Comparison of ENCODE assay signal across 8 cellular contexts in the genomic region with DNA sequence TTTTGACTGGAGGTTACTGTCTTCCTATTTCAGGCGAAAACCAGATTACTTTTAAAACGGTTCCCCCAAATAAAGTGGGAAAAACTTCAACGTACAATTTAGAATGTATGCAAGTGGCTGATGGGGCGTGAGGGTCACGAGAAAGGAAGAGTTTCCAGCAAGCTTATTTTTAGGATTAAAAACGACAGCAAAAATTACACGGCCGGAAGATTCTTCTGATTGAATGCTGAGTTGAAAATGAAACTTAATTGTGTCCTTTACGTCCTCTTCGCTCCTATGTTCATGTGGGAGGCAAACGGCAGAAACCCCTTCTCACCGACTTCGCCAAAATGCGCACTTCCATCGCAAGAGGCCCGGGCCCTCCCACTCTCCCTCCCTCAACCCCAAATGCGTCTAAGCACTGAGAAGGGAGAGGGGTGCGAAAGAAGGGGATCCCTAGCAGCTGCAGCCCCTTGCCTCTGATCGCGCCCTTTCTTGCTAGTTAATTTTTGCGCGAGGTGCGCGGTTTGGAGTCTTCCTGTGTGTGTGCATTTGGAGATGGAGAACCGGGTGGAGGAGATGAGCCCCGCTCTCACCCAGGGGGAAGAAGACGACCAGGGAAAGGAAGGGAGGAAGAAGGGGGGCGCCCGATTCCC. TPM values are rescaled to one million over a fixed set of nuclear protein-coding genes. Genes with fewer than 3 reads are reported as not detected.
DNase-seq lines count a peak whose midpoint lies in the region; ATAC-seq and TF ChIP-seq lines count a peak whose summit lies in the region.

No MANE protein-coding gene starts in this region.

- H3K27me3 Mint-ChIP-seq in HFFc6 (ENCODE audit: insufficient read depth) = no peaks in the 10 kb centered on the region

- DNase-seq in GM06990 (ENCODE audit: extremely low read depth, insufficient read length) = peak; percentile 74
- DNase-seq in HFFc6 = no peak
- DNase-seq in NCI-H2171 (lab: John Stamatoyannopoulos, UW) = peak; percentile 73
- peak; percentile 24 to 56 for DNase-seq in activated CD8-positive, alpha-beta memory T cell treated with anti-CD3 and anti-CD28 coated beads for 4 hours (ENCODE audit: low read depth in 2 of 2)
- peak; percentile 64 for DNase-seq in midbrain (lab: John Stamatoyannopoulos, UW)
- peak; percentile 48 to 50 for DNase-seq in stimulated activated CD8-positive, alpha-beta memory T cell treated with anti-CD3 and anti-CD28 coated beads, Interleukin-15, amount 100 ng/mL, for 4 hours (ENCODE audit: low read depth in 2 of 2)

- H3K36me3 Mint-ChIP-seq in HFFc6 (ENCODE audit: low read depth) = no peaks in the 10 kb centered on the region

- peak overlapping the region; percentile 55 for H3K9ac ChIP-seq in endocrine pancreas (ENCODE audit: control insufficient read depth, insufficient read depth, low read length)

- peak overlapping the region; percentile 68 for H3K4me3 ChIP-seq in GM06990 (replicated peaks; ENCODE audit: low read depth, low read length)
- peak overlapping the region; percentile 96 for H3K4me3 ChIP-seq in endocrine pancreas (ENCODE audit: control insufficient read depth, insufficient read depth, low read length)

- H3K27me3 ChIP-seq in GM06990 (replicated peaks; ENCODE audit: control insufficient read depth, insufficient read depth, low read length) (no peaks in the 10 kb centered on the region), endocrine pancreas (ENCODE audit: control insufficient read depth, insufficient read depth, low read length) (no peaks in the 10 kb centered on the region)

- ATAC-seq in GM18520 (IDR thresholded peaks at IDR 0.05; ENCODE audit: unreplicated experiment) = no peak

- H3K27ac Mint-ChIP-seq in HFFc6 = peak overlapping the region; percentile 93

- no peaks in the 10 kb centered on the region for H3K9me3 ChIP-seq in endocrine pancreas (ENCODE audit: control insufficient read depth, low read length)

- no peaks in the 10 kb centered on the region for H3K4me1 ChIP-seq in endocrine pancreas (ENCODE audit: control insufficient read depth, insufficient read depth, low read length)

- TF ChIP-seq CTCF in GM06990 (IDR thresholded peaks at IDR 0.05; ENCODE audit: insufficient read depth, low read length, poor library complexity, severe bottlenecking) (no peak), HFFc6 (IDR thresholded peaks at IDR 0.05) (no peak)

- no peaks in the 10 kb centered on the region for H3K36me3 ChIP-seq in GM06990 (ENCODE audit: control insufficient read depth, insufficient read depth, low read length)
- no peaks in the 10 kb centered on the region for H3K36me3 ChIP-seq in endocrine pancreas (ENCODE audit: control insufficient read depth, insufficient read depth, low read length)

- H3K4me1 Mint-ChIP-seq in HFFc6 (ENCODE audit: low read depth) = peaks cover 22% of the 10 kb centered on the region

- peak overlapping the region; percentile 99 for H3K4me3 Mint-ChIP-seq in HFFc6

- peaks cover 3% of the 10 kb centered on the region; the same call in 1 of the 2 replicates for H3K9me3 Mint-ChIP-seq in HFFc6

RNA-seq across cellular contexts. Expression of gene CD47, which starts 0.6 kb away (rescaled TPM):
- 10 to 100 TPM; 68.3 to 89.5 (median 77.1) TPM for total RNA-seq in HFFc6 (2021; fragmentation: NEBNext Ultra II Directional; extraction: Animal tissue kit (Norgen Biotek cat#: 25700))
